In genomic region chr10:73166972-73167371, GRCh38 we compare ENCODE assay signal across 8 cellular contexts. TPM values are rescaled to one million over a fixed set of nuclear protein-coding genes. Genes with fewer than 3 reads are reported as not detected.
DNase-seq lines count a peak whose midpoint lies in the region; ATAC-seq and TF ChIP-seq lines count a peak whose summit lies in the region.

No MANE protein-coding gene starts in this region.

- no peak for TF ChIP-seq POLR2A in NB4 (IDR thresholded peaks at IDR 0.05; ENCODE audit: extremely low read depth, insufficient read length)

- DNase-seq in CD4-positive, CD25-positive, alpha-beta regulatory T cell, result no peak
- no peak for DNase-seq in NB4 (ENCODE audit: low read depth)
- no peak for DNase-seq in effector memory CD8-positive, alpha-beta T cell
- no peak for DNase-seq in SIG-M5 (lab: John Stamatoyannopoulos, UW)
- DNase-seq in mucosa of descending colon, result no peak

- peaks cover 8% of the 10 kb centered on the region for H3K36me3 Mint-ChIP-seq in CD4-positive, CD25-positive, alpha-beta regulatory T cell
- peaks cover 20% of the 10 kb centered on the region for H3K36me3 Mint-ChIP-seq in effector memory CD8-positive, alpha-beta T cell (ENCODE audit: insufficient read depth)

- intact Hi-C loops in mucosa of descending colon (cut with DNase I, micrococcal nuclease), result no loop called here

- no peaks in the 10 kb centered on the region for H3K27me3 Mint-ChIP-seq in CD4-positive, CD25-positive, alpha-beta regulatory T cell
- H3K27me3 Mint-ChIP-seq in effector memory CD8-positive, alpha-beta T cell, result no peaks in the 10 kb centered on the region

- H3K27ac Mint-ChIP-seq in CD4-positive, CD25-positive, alpha-beta regulatory T cell, result peak overlapping the region; percentile 50 to 100 (median 100)
- H3K27ac Mint-ChIP-seq in effector memory CD8-positive, alpha-beta T cell, result peak overlapping the region; percentile 98 to 100

- H3K9me3 Mint-ChIP-seq in CD4-positive, CD25-positive, alpha-beta regulatory T cell, result no peaks in the 10 kb centered on the region
- no peaks in the 10 kb centered on the region for H3K9me3 Mint-ChIP-seq in effector memory CD8-positive, alpha-beta T cell

- TF ChIP-seq CTCF in NB4 (IDR thresholded peaks at IDR 0.05; ENCODE audit: low read depth, low read length) (no peak), neutrophil (IDR thresholded peaks at IDR 0.05) (no peak), mucosa of descending colon (IDR thresholded peaks at IDR 0.05) (no peak)

- no peaks in the 10 kb centered on the region for H3K9me3 ChIP-seq in CD4-positive, CD25-positive, alpha-beta regulatory T cell (ENCODE audit: control insufficient read depth in 2 of 2, low read length in 2 of 2)
- no peaks in the 10 kb centered on the region for H3K9me3 ChIP-seq in neutrophil
- no peaks in the 10 kb centered on the region for H3K9me3 ChIP-seq in mucosa of descending colon

- ATAC-seq in CD4-positive, CD25-positive, alpha-beta regulatory T cell (ENCODE audit: low read depth in 2 of 2), result no peak
- ATAC-seq in effector memory CD8-positive, alpha-beta T cell (replicated peaks), result no peak
- ATAC-seq in GM18909 (IDR thresholded peaks at IDR 0.05; ENCODE audit: poor library complexity, unreplicated experiment) (no peak), HG03095 (IDR thresholded peaks at IDR 0.05; ENCODE audit: unreplicated experiment) (no peak), mucosa of descending colon (no peak)

- H3K36me3 ChIP-seq in CD4-positive, CD25-positive, alpha-beta regulatory T cell (ENCODE audit: control insufficient read depth, insufficient read depth, low read length), result peaks cover 20% of the 10 kb centered on the region
- H3K36me3 ChIP-seq in neutrophil (peaks cover 17% of the 10 kb centered on the region), mucosa of descending colon (ENCODE audit: low read depth) (no peaks in the 10 kb centered on the region)

- H3K4me1 Mint-ChIP-seq in CD4-positive, CD25-positive, alpha-beta regulatory T cell, result peaks cover 29 to 55% (median 44%) of the 10 kb centered on the region in 4 donors
- H3K4me1 Mint-ChIP-seq in effector memory CD8-positive, alpha-beta T cell (ENCODE audit: low read depth in 2 of 2), result peaks cover 29 to 47% of the 10 kb centered on the region in 2 donors

- H3K27ac ChIP-seq in CD4-positive, CD25-positive, alpha-beta regulatory T cell (ENCODE audit: insufficient read depth, low read length, poor library complexity, severe bottlenecking), result peak overlapping the region; percentile 96
- peak overlapping the region; percentile 93 for H3K27ac ChIP-seq in neutrophil

- H3K4me3 Mint-ChIP-seq in CD4-positive, CD25-positive, alpha-beta regulatory T cell, result peak overlapping the region; percentile 97 to 100 (median 100)
- H3K4me3 Mint-ChIP-seq in effector memory CD8-positive, alpha-beta T cell, result peak overlapping the region; percentile 96 to 99

- H3K27me3 ChIP-seq in CD4-positive, CD25-positive, alpha-beta regulatory T cell (ENCODE audit: control insufficient read depth, insufficient read depth, low read length), result no peaks in the 10 kb centered on the region
- H3K27me3 ChIP-seq in neutrophil, result no peaks in the 10 kb centered on the region

- peak overlapping the region; percentile 100 for H3K4me3 ChIP-seq in CD4-positive, CD25-positive, alpha-beta regulatory T cell (ENCODE audit: low read depth, low read length)
- H3K4me3 ChIP-seq in NB4 (ENCODE audit: low read depth, low read length) (peak overlapping the region; percentile 93), neutrophil (ENCODE audit: low read depth in 1 of 2, low read length in 1 of 2) (peak overlapping the region; percentile 79 to 82), mucosa of descending colon (no peak overlapping the region)

- H3K4me1 ChIP-seq in CD4-positive, CD25-positive, alpha-beta regulatory T cell (ENCODE audit: control insufficient read depth, insufficient read depth, low read length, poor library complexity, severe bottlenecking), result peaks cover 39% of the 10 kb centered on the region
- H3K4me1 ChIP-seq in neutrophil (ENCODE audit: control insufficient read depth in 1 of 2, insufficient read depth in 1 of 2, low read depth in 1 of 2, low read length in 1 of 2) (peaks cover 13 to 18% of the 10 kb centered on the region in 2 experiments), mucosa of descending colon (ENCODE audit: low read depth) (peaks cover 9% of the 10 kb centered on the region)

RNA-seq across cellular contexts. Expression of gene ECD, which starts 0.8 kb away (rescaled TPM):
- 49.1 TPM for total RNA-seq in CD4-positive, CD25-positive, alpha-beta regulatory T cell
- polyA plus RNA-seq in CD4-positive, CD25-positive, alpha-beta regulatory T cell, result 10 to 100 TPM; 29.0 to 34.1 (median 30.4) TPM
- total RNA-seq in mucosa of descending colon, result 10 to 100 TPM; 20.5 to 23.6 (median 20.8) TPM

RNA-seq across cellular contexts. Expression of gene FAM149B1, which starts 0.9 kb away (rescaled TPM):
- 10.1 TPM for total RNA-seq in CD4-positive, CD25-positive, alpha-beta regulatory T cell
- 1 to 10 TPM; 4.9 to 5.9 (median 5.1) TPM for polyA plus RNA-seq in CD4-positive, CD25-positive, alpha-beta regulatory T cell
- 10 to 100 TPM; 15.4 to 23.0 (median 20.5) TPM for total RNA-seq in mucosa of descending colon

RNA-seq across cellular contexts. Expression of gene NUDT13, which starts 56.7 kb away (rescaled TPM):
- total RNA-seq in CD4-positive, CD25-positive, alpha-beta regulatory T cell, result 1.8 TPM
- polyA plus RNA-seq in CD4-positive, CD25-positive, alpha-beta regulatory T cell, result under 1 TPM; 0.49 to 0.79 (median 0.70) TPM
- 1 to 10 TPM; 3.5 to 5.1 (median 3.6) TPM for total RNA-seq in mucosa of descending colon
